ENCODE assay signal across 9 cellular contexts in the genomic region with DNA sequence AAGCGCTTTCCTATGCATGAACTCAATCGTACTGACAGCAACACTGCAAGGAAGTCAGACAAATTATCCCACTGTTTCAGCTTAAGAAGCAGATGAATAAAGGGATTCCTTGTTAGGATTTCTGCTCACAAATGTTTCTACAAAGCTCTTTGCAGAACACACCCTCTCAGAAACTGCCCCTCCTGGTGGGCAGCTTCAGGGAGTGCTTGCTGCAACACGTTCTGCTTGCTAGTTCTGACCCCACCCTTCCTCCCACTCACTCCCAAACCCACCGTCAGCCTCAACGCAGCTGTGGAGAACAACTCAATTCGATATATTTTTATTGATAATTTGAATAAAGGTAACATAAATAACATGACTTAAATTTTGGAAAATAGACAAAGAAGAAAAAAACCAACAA.
A peak's percentile ranks its signal among the peaks of the same experiment; 100 is the strongest.
DNase-seq lines count a peak whose midpoint lies in the region; ATAC-seq and TF ChIP-seq lines count a peak whose summit lies in the region.
"Had no signal": no experiment of that assay in that cellular context is flagged by ENCODE, and none has a peak within 500 bp of the region (broad histone marks: within the 10 kb centered on the region; RNA-seq: fewer than 3 reads in every experiment).

No MANE protein-coding gene starts in this region.

- intact Hi-C loops in right cardiac atrium (cut with DNase I) (no loop called here), Right ventricle myocardium superior (cut with DNase I) (no loop called here)

- TF ChIP-seq CTCF in OCI-LY3 (IDR thresholded peaks at IDR 0.05; ENCODE audit: low read depth, low read length): 0 out of 2 replicates have a peak, but pooled peaks have one; percentile 16
- peak; percentile 45 for TF ChIP-seq CTCF in fibroblast of lung (conservative IDR thresholded peaks at IDR 0.05 in 1 of 2, IDR thresholded peaks at IDR 0.05 in 1 of 2; ENCODE audit: low read depth in 1 of 2, low read length in 2 of 2)

- no peak overlapping the region for H3K27ac ChIP-seq in right cardiac atrium (ENCODE audit: low read length)
- no peak overlapping the region for H3K27ac ChIP-seq in OCI-LY3 (ENCODE audit: low read length)
- no peak overlapping the region for H3K27ac ChIP-seq in fibroblast of lung (ENCODE audit: insufficient read depth, low read length)
- H3K27ac ChIP-seq: neutrophil had no signal

- H3K36me3 ChIP-seq in OCI-LY3 (replicated peaks; ENCODE audit: low read depth, low read length) (no peaks in the 10 kb centered on the region), fibroblast of lung (ENCODE audit: control insufficient read depth, insufficient read depth, low read length) (no peaks in the 10 kb centered on the region)
- H3K36me3 ChIP-seq: neutrophil had no signal

- H3K9ac ChIP-seq in OCI-LY3 (ENCODE audit: low read length) (no peak overlapping the region), fibroblast of lung (ENCODE audit: insufficient read depth, low read length) (no peak overlapping the region)

- H3K4me2 ChIP-seq in OCI-LY3 (ENCODE audit: low read length) (no peak overlapping the region), fibroblast of lung (ENCODE audit: extremely low read depth, insufficient read depth, low read length) (no peak overlapping the region)

- H3K27me3 ChIP-seq in right cardiac atrium (ENCODE audit: control insufficient read depth, insufficient read depth) (no peaks in the 10 kb centered on the region), OCI-LY3 (ENCODE audit: low read depth, low read length) (no peaks in the 10 kb centered on the region), fibroblast of lung (ENCODE audit: control insufficient read depth, insufficient read depth, low read length) (no peaks in the 10 kb centered on the region)
- H3K27me3 ChIP-seq: neutrophil had no signal

- WGBS in right cardiac atrium: 57% methylated on average over 6 of the region's 6 CpGs

- ATAC-seq in right cardiac atrium: no peak
- no peak for ATAC-seq in Right ventricle myocardium superior (ENCODE audit: poor library complexity)
- ATAC-seq in GM19035 (IDR thresholded peaks at IDR 0.05; ENCODE audit: unreplicated experiment): no peak
- ATAC-seq in HG03432 (IDR thresholded peaks at IDR 0.05; ENCODE audit: unreplicated experiment): no peak
- ATAC-seq in GM18519 (IDR thresholded peaks at IDR 0.05; ENCODE audit: low FRiP score, unreplicated experiment): no peak

- H3K4me3 ChIP-seq in right cardiac atrium (ENCODE audit: low read length): no peak overlapping the region
- no peak overlapping the region for H3K4me3 ChIP-seq in OCI-LY3 (ENCODE audit: low read length)
- H3K4me3 ChIP-seq in fibroblast of lung (replicated peaks in 1 of 4; ENCODE audit: control extremely low read depth in 1 of 4, insufficient read depth in 1 of 4, low read depth in 3 of 4, low read length in 4 of 4): no peak overlapping the region

- H2AFZ ChIP-seq in OCI-LY3 (ENCODE audit: low read depth, low read length) (no peak overlapping the region), fibroblast of lung (ENCODE audit: low read length) (no peak overlapping the region)

- DNase-seq in right cardiac atrium (peak in 2 of 3 donors; percentile 53 to 58), Right ventricle myocardium superior (no peak), fibroblast of lung (ENCODE audit: low read depth in 2 of 2) (peak; percentile 49 to 51), NCI-H1092 treated with DMSO at 0.1 percent for 48 hours (lab: John Stamatoyannopoulos, UW) (no peak)

- H4K20me1 ChIP-seq in OCI-LY3 (ENCODE audit: insufficient read depth, low read length) (no peaks in the 10 kb centered on the region), fibroblast of lung (ENCODE audit: control insufficient read depth, extremely low read depth, insufficient read depth, low read length) (no peaks in the 10 kb centered on the region)

- H3K9me3 ChIP-seq in right cardiac atrium (ENCODE audit: control insufficient read depth, low read length) (no peaks in the 10 kb centered on the region), OCI-LY3 (ENCODE audit: insufficient read depth, low read length) (no peaks in the 10 kb centered on the region), fibroblast of lung (ENCODE audit: control insufficient read depth, insufficient read depth, low read depth, low read length) (no peaks in the 10 kb centered on the region)
- H3K9me3 ChIP-seq: neutrophil had no signal

- no peaks in the 10 kb centered on the region for H3K79me2 ChIP-seq in OCI-LY3 (ENCODE audit: low read length)
- no peaks in the 10 kb centered on the region for H3K79me2 ChIP-seq in fibroblast of lung (ENCODE audit: control insufficient read depth, insufficient read depth, low read length)

- H3K4me1 ChIP-seq in right cardiac atrium (ENCODE audit: control insufficient read depth, insufficient read depth, low read length) (no peaks in the 10 kb centered on the region), OCI-LY3 (ENCODE audit: low read length) (peaks cover 39% of the 10 kb centered on the region), fibroblast of lung (ENCODE audit: control insufficient read depth, extremely low read depth, insufficient read depth, low read length) (no peaks in the 10 kb centered on the region)

Comparison
In these comparisons a context has a peak if more than half of its experiments do, and no peak if none do; other contexts are left out.
1. DNase-seq: peak in right cardiac atrium (2 of 3) and fibroblast of lung (2 of 2); none in Right ventricle myocardium superior (single experiment) and NCI-H1092 treated with DMSO at 0.1 percent for 48 hours (single experiment).